In the genomic region with DNA sequence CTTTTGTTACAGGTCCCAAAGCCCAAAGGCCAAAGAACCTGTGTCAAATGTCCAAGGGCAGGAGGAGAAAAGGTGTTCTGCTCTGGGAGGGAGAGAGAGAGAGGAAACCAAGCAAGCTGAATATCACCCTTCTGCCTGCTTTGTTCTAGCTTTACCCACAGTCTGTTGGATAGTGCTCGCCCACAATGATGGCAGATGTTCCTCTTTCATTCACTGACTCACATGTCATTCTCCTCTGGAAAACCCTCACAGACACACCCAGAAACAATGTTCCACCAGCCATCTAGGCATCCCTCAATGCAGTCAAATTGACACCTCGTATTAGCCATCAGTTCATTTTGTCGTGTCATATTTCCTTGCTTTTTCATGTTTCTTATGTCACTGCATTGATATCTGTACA, we compare ENCODE assay signal across 20 cellular contexts.
"Had no signal": no experiment of that assay in that cellular context is flagged by ENCODE, and none has a peak within 500 bp of the region (broad histone marks: within the 10 kb centered on the region; RNA-seq: fewer than 3 reads in every experiment).

No MANE protein-coding gene starts in this region.

- H3K4me3 ChIP-seq: body of pancreas, gastroesophageal sphincter, heart left ventricle, left lung, prostate gland, right atrium auricular region, transverse colon had no signal

- ATAC-seq: body of pancreas; gastroesophageal sphincter; heart left ventricle; left lung; stimulated activated naive CD8-positive, alpha-beta T cell treated with anti-CD3 and anti-CD28 coated beads, Interleukin-15, Interleukin-2, amounts not matched to agents 100 U/mL and 50 U/mL, for 24 hours had no signal

- H3K4me1 ChIP-seq: body of pancreas, gastroesophageal sphincter, left lung, prostate gland, right atrium auricular region, transverse colon had no signal

- H3K36me3 ChIP-seq: prostate gland had no signal

- H3K27ac ChIP-seq: body of pancreas, gastroesophageal sphincter, heart left ventricle, left lung, prostate gland, right atrium auricular region, transverse colon had no signal

- H3K27me3 ChIP-seq: body of pancreas, gastroesophageal sphincter, heart left ventricle, left lung, right atrium auricular region, transverse colon had no signal

- H3K9me3 ChIP-seq: prostate gland had no signal

- DNase-seq: activated B cell treated with CpG ODN at 0.5 μM for 24 hours; activated CD4-positive, alpha-beta memory T cell treated with anti-CD3 and anti-CD28 coated beads for 36 hours; activated CD4-positive, alpha-beta T cell treated with anti-CD3 and anti-CD28 coated beads for 4 hours; activated naive CD4-positive, alpha-beta T cell; activated naive CD8-positive, alpha-beta T cell treated with anti-CD3 and anti-CD28 coated beads, Interleukin-2, amount 10 ng/mL, durations not matched to agents 7 days and 5 days; activated T-cell treated with anti-CD3 and anti-CD28 coated beads for 4 hours; amygdala; body of pancreas; caudate nucleus; endodermal cell; heart left ventricle; left lung; naive B cell; stimulated activated CD4-positive, alpha-beta T cell treated with anti-CD3 and anti-CD28 coated beads, Interleukin-2, amount 100 ng/mL, for 24 hours; stimulated activated naive CD8-positive, alpha-beta T cell treated with anti-CD3 and anti-CD28 coated beads, Interleukin-15, Interleukin-2, amounts not matched to agents 100 U/mL and 50 U/mL, for 24 hours; substantia nigra; transverse colon had no signal
